ENCODE assay signal across 1 cellular context in the genomic region with DNA sequence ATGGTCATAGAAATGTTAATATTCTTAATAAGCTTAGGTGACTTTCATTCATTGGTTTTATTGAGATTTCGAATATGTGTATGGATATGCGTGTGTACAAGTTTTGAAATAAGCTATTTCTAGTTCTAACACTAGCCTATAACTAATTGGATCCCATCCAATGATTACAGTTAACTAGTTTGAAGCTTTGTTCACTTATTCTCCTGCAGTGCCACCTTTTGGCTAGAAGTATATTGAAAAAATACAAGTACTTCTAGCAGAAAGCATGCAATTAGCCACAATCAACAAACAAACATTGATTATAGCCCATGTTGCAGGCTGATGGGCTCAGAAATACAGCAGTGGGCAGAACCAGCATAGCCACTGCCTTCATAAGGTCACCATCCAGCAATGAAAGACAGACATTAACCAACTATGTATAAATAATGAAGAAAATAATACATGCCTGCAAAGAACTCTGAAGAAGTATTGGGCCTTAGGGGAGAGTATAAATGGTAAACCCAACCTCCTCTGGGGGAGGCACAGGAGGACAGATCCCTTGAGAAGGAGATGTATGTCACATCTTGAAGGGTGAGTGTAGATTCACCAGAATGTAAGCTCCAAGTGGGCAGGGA.
TF ChIP-seq lines count a peak whose summit lies in the region.

No MANE protein-coding gene starts in this region.

TF ChIP-seq in K562, 482 proteins besides CTCF, POLR2A, EP300 and RAD21 (continued from another document):
- no peak for TF ChIP-seq KAT7 (CRISPR knock-in tag; IDR thresholded peaks at IDR 0.05; ENCODE audit: borderline replicate concordance)
- TF ChIP-seq KAT8 (IDR thresholded peaks at IDR 0.05; ENCODE audit: low read depth), result no peak
